ENCODE assay signal across 25 cellular contexts in the genomic region with DNA sequence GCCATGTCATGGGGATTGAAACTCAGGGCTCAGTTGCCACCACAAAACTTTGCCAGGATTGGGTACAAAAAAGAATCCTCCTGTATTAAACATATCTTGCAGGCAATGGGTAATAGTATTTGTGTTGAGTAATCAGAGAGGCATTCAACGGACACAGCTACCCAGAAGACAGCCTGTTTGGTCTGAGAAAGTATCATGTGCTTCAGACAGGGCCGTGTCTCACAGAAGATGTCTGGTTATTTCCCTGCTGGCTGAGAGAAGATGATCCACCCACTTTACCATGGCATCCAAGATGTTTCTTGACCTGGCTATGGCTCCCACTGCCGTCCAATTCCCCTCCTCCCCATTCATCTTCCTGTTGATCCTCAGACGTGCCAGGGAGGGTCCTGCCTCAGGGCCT.
"Had no signal": no experiment of that assay in that cellular context is flagged by ENCODE, and none has a peak within 500 bp of the region (broad histone marks: within the 10 kb centered on the region; RNA-seq: fewer than 3 reads in every experiment).

No MANE protein-coding gene starts in this region.

- H3K36me3 ChIP-seq: adrenal gland, WERI-Rb-1 had no signal

- H3K36me3 Mint-ChIP-seq: activated naive CD8-positive, alpha-beta T cell treated with anti-CD3 and anti-CD28 coated beads, Interleukin-2, amount 10 ng/mL, durations not matched to agents 7 days and 5 days had no signal

- H3K27ac ChIP-seq: adrenal gland, body of pancreas, WERI-Rb-1 had no signal

- H3K4me3 ChIP-seq: adrenal gland, body of pancreas had no signal

- H3K4me1 Mint-ChIP-seq: activated CD4-positive, alpha-beta memory T cell treated with anti-CD3 and anti-CD28 coated beads, Interleukin-2, amount 10 ng/mL, durations not matched to agents 7 days and 5 days; activated CD4-positive, alpha-beta T cell treated with anti-CD3 and anti-CD28 coated beads for 36 hours; activated naive CD8-positive, alpha-beta T cell treated with anti-CD3 and anti-CD28 coated beads, Interleukin-2, amount 10 ng/mL, durations not matched to agents 7 days and 5 days; central memory CD8-positive, alpha-beta T cell had no signal

- H3K4me1 ChIP-seq: adrenal gland, body of pancreas had no signal

- DNase-seq: activated CD4-positive, alpha-beta memory T cell treated with anti-CD3 and anti-CD28 coated beads, Interleukin-2, amount 10 ng/mL, durations not matched to agents 7 days and 5 days; activated CD4-positive, alpha-beta T cell treated with anti-CD3 and anti-CD28 coated beads for 36 hours; activated CD4-positive, alpha-beta T cell treated with anti-CD3 and anti-CD28 coated beads, Interleukin-2, amount 50 U/mL, for 1 hour; activated CD8-positive, alpha-beta memory T cell treated with anti-CD3 and anti-CD28 coated beads, Interleukin-2, amount 50 U/mL, for 4 hours; activated gamma-delta T cell treated with Interleukin-2 at 50 U/mL for 16 hours; activated naive CD4-positive, alpha-beta T cell treated with anti-CD3 and anti-CD28 coated beads, Interleukin-2, amount 50 U/mL, for 16 hours; activated naive CD8-positive, alpha-beta T cell treated with anti-CD3 and anti-CD28 coated beads, Interleukin-2, amount 10 ng/mL, durations not matched to agents 7 days and 5 days; activated T-cell treated with anti-CD3 and anti-CD28 coated beads, Interleukin-2, amount 50 U/mL, for 72 hours; adrenal gland; aorta; body of pancreas; Kasumi-1; NCI-H1092; NCI-H1417; NCI-H1930; NCI-H2171; NCI-H2227 treated with DMSO at 0.1 percent for 48 hours; NCI-H510A treated with DMSO at 0.1 percent for 48 hours; PC-3; SHP77 treated with DMSO at 0.1 percent for 48 hours; T-helper 1 cell; WERI-Rb-1 had no signal

- H3K9me3 ChIP-seq: adrenal gland had no signal

- FAIRE-seq: RCC 7860 had no signal

- H3K27me3 Mint-ChIP-seq: activated CD4-positive, alpha-beta memory T cell treated with anti-CD3 and anti-CD28 coated beads, Interleukin-2, amount 10 ng/mL, durations not matched to agents 7 days and 5 days had no signal

- ATAC-seq: activated CD4-positive, alpha-beta T cell treated with anti-CD3 and anti-CD28 coated beads for 36 hours; activated T-cell treated with anti-CD3 and anti-CD28 coated beads, Interleukin-2, amount 50 U/mL, for 72 hours; body of pancreas; PC-3 had no signal

- H3K27ac Mint-ChIP-seq: activated CD4-positive, alpha-beta memory T cell treated with anti-CD3 and anti-CD28 coated beads, Interleukin-2, amount 10 ng/mL, durations not matched to agents 7 days and 5 days; activated CD4-positive, alpha-beta T cell treated with anti-CD3 and anti-CD28 coated beads for 36 hours; activated naive CD8-positive, alpha-beta T cell treated with anti-CD3 and anti-CD28 coated beads, Interleukin-2, amount 10 ng/mL, durations not matched to agents 7 days and 5 days; activated T-cell treated with anti-CD3 and anti-CD28 coated beads, Interleukin-2, amount 50 U/mL, for 72 hours; activated T-helper 2 cell treated with anti-CD3 and anti-CD28 coated beads, Interferon-gamma antibody, Interleukin-2, Interleukin-4, amounts not matched to agents 10 μg/mL and 5 μg/mL and 100 μg/mL, durations not matched to agents 14 hours and 24 hours and 36 hours had no signal

- H3K4me3 Mint-ChIP-seq: activated CD4-positive, alpha-beta memory T cell treated with anti-CD3 and anti-CD28 coated beads, Interleukin-2, amount 10 ng/mL, durations not matched to agents 7 days and 5 days; activated CD4-positive, alpha-beta T cell treated with anti-CD3 and anti-CD28 coated beads for 36 hours; activated naive CD8-positive, alpha-beta T cell treated with anti-CD3 and anti-CD28 coated beads, Interleukin-2, amount 10 ng/mL, durations not matched to agents 7 days and 5 days; activated T-cell treated with anti-CD3 and anti-CD28 coated beads, Interleukin-2, amount 50 U/mL, for 72 hours; central memory CD8-positive, alpha-beta T cell had no signal

- H3K27me3 ChIP-seq: adrenal gland had no signal

- H3K9me3 Mint-ChIP-seq: activated CD4-positive, alpha-beta memory T cell treated with anti-CD3 and anti-CD28 coated beads, Interleukin-2, amount 10 ng/mL, durations not matched to agents 7 days and 5 days; activated T-helper 2 cell treated with anti-CD3 and anti-CD28 coated beads, Interferon-gamma antibody, Interleukin-2, Interleukin-4, amounts not matched to agents 10 μg/mL and 5 μg/mL and 100 μg/mL, durations not matched to agents 14 hours and 24 hours and 36 hours had no signal
